ENCODE assay signal across 19 cellular contexts in the genomic region with DNA sequence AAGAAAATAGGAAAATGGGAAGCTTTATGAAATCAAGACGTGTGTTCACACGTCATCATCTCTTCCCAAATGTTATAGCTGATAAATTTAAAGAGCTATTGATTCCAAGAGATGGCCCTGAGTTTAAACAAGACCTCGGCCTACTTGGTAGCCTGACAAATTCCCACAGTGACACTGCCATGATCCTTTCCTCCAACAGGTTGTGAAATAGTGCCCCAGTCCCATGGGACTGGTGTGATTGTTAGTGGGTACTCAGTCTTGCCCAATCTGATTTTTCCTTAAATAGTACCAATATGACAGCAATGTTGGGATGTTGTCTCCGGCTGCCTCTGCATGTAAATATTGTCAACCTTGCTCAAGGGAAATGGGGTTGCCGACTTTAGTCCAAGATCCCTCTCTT. TPM values are rescaled to one million over a fixed set of nuclear protein-coding genes. Genes with fewer than 3 reads are reported as not detected.
DNase-seq lines count a peak whose midpoint lies in the region; ATAC-seq and TF ChIP-seq lines count a peak whose summit lies in the region.
"Had no signal": no experiment of that assay in that cellular context is flagged by ENCODE, and none has a peak within 500 bp of the region (broad histone marks: within the 10 kb centered on the region; RNA-seq: fewer than 3 reads in every experiment).

No MANE protein-coding gene starts in this region.

- H2BK12ac ChIP-seq in trophoblast cell (ENCODE audit: low read length): peak overlapping the region; percentile 61

- H3K4me1 Mint-ChIP-seq in WTC11: peaks cover 12% of the 10 kb centered on the region

- no peak for TF ChIP-seq CTCF in WTC11 (IDR thresholded peaks at IDR 0.05)

- no peak overlapping the region for H3K4me3 ChIP-seq in trophoblast cell (ENCODE audit: low read depth, low read length)
- H3K4me3 ChIP-seq in subcutaneous abdominal adipose tissue (ENCODE audit: low read depth in 1 of 5, low read length in 5 of 5): no peak overlapping the region
- H3K4me3 ChIP-seq: GM23338 had no signal

- peak overlapping the region; percentile 30; the same call in 1 of the 2 replicates for H3K27ac Mint-ChIP-seq in WTC11
- H3K27ac Mint-ChIP-seq: CD8-positive, alpha-beta T cell; GM23338; H9 had no signal

- H4K12ac ChIP-seq in trophoblast cell (ENCODE audit: low read depth, low read length): no peak overlapping the region

- H2AK5ac ChIP-seq in trophoblast cell (ENCODE audit: low read length): no peak overlapping the region

- POLR2A ChIA-PET in WTC11 (lab: Charles Lee): interaction anchor here (0.6 kb wide), 1 partner anchor 172 kb away, joined by 3 read pairs; no protein-coding TSS in a partner anchor

- H3K9ac ChIP-seq in trophoblast cell (ENCODE audit: low read length) (no peak overlapping the region), subcutaneous abdominal adipose tissue (ENCODE audit: low read length in 5 of 5) (peak overlapping the region in 1 of 5 donors; percentile 96)

- no peak overlapping the region for H3K14ac ChIP-seq in trophoblast cell (ENCODE audit: low read length)

- no peak overlapping the region for H4K91ac ChIP-seq in trophoblast cell (ENCODE audit: low read depth, low read length)

- no CpG with 5 or more reads among the region's 5 CpGs for WGBS in trophoblast cell (ENCODE audit: extremely low coverage, insufficient coverage, insufficient read length)

- H3K9me3 ChIP-seq in trophoblast cell (ENCODE audit: insufficient read depth, low read depth, low read length): no peaks in the 10 kb centered on the region
- no peaks in the 10 kb centered on the region for H3K9me3 ChIP-seq in subcutaneous abdominal adipose tissue (ENCODE audit: control insufficient read depth in 5 of 5, low read length in 5 of 5)
- H3K9me3 ChIP-seq: Caco-2 had no signal

- no peak overlapping the region for H3K4me2 ChIP-seq in trophoblast cell (ENCODE audit: low read length)
- H3K4me2 ChIP-seq: GM23338 had no signal

- H3K79me1 ChIP-seq in trophoblast cell (ENCODE audit: low read length): peaks cover 8% of the 10 kb centered on the region

- no peaks in the 10 kb centered on the region for H3K27me3 Mint-ChIP-seq in WTC11 (ENCODE audit: low read depth)
- H3K27me3 Mint-ChIP-seq: CD4-positive, CD25-positive, alpha-beta regulatory T cell had no signal

- no peak overlapping the region for H3K23ac ChIP-seq in trophoblast cell (ENCODE audit: low read length)

- peaks cover 5% of the 10 kb centered on the region; the same call in 1 of the 2 replicates for H3K36me3 Mint-ChIP-seq in WTC11

- H3K36me3 ChIP-seq in trophoblast cell (ENCODE audit: control insufficient read depth in 1 of 2, insufficient read depth in 2 of 2, low read length in 2 of 2) (no peaks in the 10 kb centered on the region), subcutaneous abdominal adipose tissue (ENCODE audit: control insufficient read depth in 5 of 5, insufficient read depth in 5 of 5, low read length in 5 of 5) (peaks cover 0 to 3% (median 0%) of the 10 kb centered on the region in 5 donors)

- H3K18ac ChIP-seq in trophoblast cell (ENCODE audit: low read length): no peak overlapping the region

- H3K79me2 ChIP-seq in trophoblast cell (ENCODE audit: control insufficient read depth, insufficient read depth, low read length, poor library complexity): peaks cover 3% of the 10 kb centered on the region

- CTCF ChIA-PET in WTC11 (lab: Charles Lee): interaction anchor here (0.7 to 2.1 kb wide), 5 partner anchors 11 to 192 kb away, joined by 3 to 9 read pairs (median 6); no protein-coding TSS in a partner anchor

- ATAC-seq in WTC11: no peak
- peak; percentile 60 for ATAC-seq in left lobe of liver
- no peak for ATAC-seq in HG03097 (IDR thresholded peaks at IDR 0.05; ENCODE audit: low FRiP score, unreplicated experiment)
- no peak for ATAC-seq in GM19467 (IDR thresholded peaks at IDR 0.05; ENCODE audit: unreplicated experiment)
- no peak for ATAC-seq in stimulated activated naive CD8-positive, alpha-beta T cell treated with anti-CD3 and anti-CD28 coated beads, Interleukin-15, Interleukin-2, amounts not matched to agents 100 U/mL and 50 U/mL, for 24 hours
- ATAC-seq: CD8-positive, alpha-beta T cell; GM23338 had no signal

- no peaks in the 10 kb centered on the region for H3K27me3 ChIP-seq in trophoblast cell (ENCODE audit: insufficient read depth, low read length)
- peaks cover 0 to 2% (median 0%) of the 10 kb centered on the region in 5 donors for H3K27me3 ChIP-seq in subcutaneous abdominal adipose tissue (ENCODE audit: control insufficient read depth in 5 of 5, insufficient read depth in 4 of 5, low read length in 5 of 5)

- no peak overlapping the region for H2BK120ac ChIP-seq in trophoblast cell (ENCODE audit: insufficient read depth, low read length, poor library complexity)

- no peaks in the 10 kb centered on the region; the same call in 1 of the 2 replicates for H3K9me3 Mint-ChIP-seq in WTC11
- H3K9me3 Mint-ChIP-seq: CD4-positive, CD25-positive, alpha-beta regulatory T cell; CD8-positive, alpha-beta T cell; GM23338; H9 had no signal

- peaks cover 9 to 10% of the 10 kb centered on the region in 2 experiments for H3K4me1 ChIP-seq in trophoblast cell (ENCODE audit: control insufficient read depth in 1 of 2, insufficient read depth in 2 of 2, low read length in 2 of 2)
- H3K4me1 ChIP-seq in subcutaneous abdominal adipose tissue (ENCODE audit: control insufficient read depth in 5 of 5, insufficient read depth in 5 of 5, low read length in 5 of 5): peaks cover 0 to 12% (median 4%) of the 10 kb centered on the region in 5 donors

- H4K8ac ChIP-seq in trophoblast cell (ENCODE audit: low read depth, low read length): no peak overlapping the region

- H2AFZ ChIP-seq in trophoblast cell (ENCODE audit: insufficient read depth, low read length, poor library complexity): no peak overlapping the region
- H2AFZ ChIP-seq: GM23338 had no signal

- H3K27ac ChIP-seq in trophoblast cell (ENCODE audit: low read depth, low read length): no peak overlapping the region
- peak overlapping the region; percentile 23 for H3K27ac ChIP-seq in subcutaneous abdominal adipose tissue (ENCODE audit: low read depth, low read length)
- H3K27ac ChIP-seq: C4-2B had no signal

- no peak overlapping the region for H3K4ac ChIP-seq in trophoblast cell (ENCODE audit: low read depth, low read length)

- no peak overlapping the region for H2BK5ac ChIP-seq in trophoblast cell (ENCODE audit: low read depth, low read length, poor library complexity)

- H3K4me3 Mint-ChIP-seq in WTC11: no peak overlapping the region
- H3K4me3 Mint-ChIP-seq: CD4-positive, CD25-positive, alpha-beta regulatory T cell; CD8-positive, alpha-beta T cell; GM23338; H9 had no signal

- no peak for DNase-seq in WTC11 (ENCODE audit: low spot score)
- no peak for DNase-seq in left lobe of liver (ENCODE audit: low spot score)
- DNase-seq in trophoblast cell: no peak
- DNase-seq in HuH-7 (ENCODE audit: low spot score): no peak
- no peak for DNase-seq in stimulated activated naive CD8-positive, alpha-beta T cell treated with anti-CD3 and anti-CD28 coated beads, Interleukin-15, Interleukin-2, amounts not matched to agents 100 U/mL and 50 U/mL, for 24 hours
- DNase-seq: Caco-2; CD4-positive, CD25-positive, alpha-beta regulatory T cell; CD8-positive, alpha-beta T cell; DMS153; DND-41; H9 had no signal

TF ChIP-seq in WTC11, 78 proteins besides CTCF, POLR2A, EP300 and RAD21 (continues in another document):
- TF ChIP-seq, protein P1, sequence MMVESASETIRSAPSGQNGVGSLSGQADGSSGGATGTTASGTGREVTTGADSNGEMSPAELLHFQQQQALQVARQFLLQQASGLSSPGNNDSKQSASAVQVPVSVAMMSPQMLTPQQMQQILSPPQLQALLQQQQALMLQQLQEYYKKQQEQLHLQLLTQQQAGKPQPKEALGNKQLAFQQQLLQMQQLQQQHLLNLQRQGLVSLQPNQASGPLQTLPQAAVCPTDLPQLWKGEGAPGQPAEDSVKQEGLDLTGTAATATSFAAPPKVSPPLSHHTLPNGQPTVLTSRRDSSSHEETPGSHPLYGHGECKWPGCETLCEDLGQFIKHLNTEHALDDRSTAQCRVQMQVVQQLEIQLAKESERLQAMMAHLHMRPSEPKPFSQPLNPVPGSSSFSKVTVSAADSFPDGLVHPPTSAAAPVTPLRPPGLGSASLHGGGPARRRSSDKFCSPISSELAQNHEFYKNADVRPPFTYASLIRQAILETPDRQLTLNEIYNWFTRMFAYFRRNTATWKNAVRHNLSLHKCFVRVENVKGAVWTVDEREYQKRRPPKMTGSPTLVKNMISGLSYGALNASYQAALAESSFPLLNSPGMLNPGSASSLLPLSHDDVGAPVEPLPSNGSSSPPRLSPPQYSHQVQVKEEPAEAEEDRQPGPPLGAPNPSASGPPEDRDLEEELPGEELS (CRISPR knock-in tag; IDR thresholded peaks at IDR 0.05): no peak
- TF ChIP-seq, protein P2, sequence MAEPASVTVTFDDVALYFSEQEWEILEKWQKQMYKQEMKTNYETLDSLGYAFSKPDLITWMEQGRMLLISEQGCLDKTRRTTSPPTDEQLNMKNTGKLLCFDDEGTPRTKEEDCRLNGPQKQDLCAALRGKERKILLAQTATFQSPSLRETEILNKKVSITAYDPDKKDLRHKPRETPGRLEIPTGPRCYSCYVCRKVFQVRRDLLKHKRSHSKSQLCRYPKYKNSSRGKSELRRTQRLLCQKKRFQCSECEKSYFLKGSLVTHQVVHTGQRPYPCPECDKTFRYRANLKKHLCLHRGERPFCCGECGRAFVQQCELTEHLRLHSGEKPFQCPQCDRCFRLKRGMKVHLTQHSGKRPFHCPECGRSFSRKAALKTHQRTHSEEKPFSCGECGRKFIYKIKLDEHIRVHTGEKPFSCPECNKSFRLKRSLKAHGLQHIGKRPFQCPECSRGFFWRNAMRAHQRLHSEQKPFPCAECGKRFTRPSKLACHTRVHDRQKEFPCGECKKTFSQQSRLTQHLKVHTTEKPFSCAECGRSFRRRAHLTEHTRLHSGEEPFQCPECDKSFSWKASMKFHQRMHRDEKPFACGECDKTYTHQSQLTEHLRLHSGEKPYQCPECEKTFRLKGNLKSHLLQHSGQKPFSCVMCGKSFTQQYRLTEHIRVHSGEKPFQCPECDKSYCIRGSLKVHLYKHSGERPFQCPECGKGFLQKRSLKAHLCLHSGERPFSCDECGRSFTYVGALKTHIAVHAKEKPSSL (CRISPR knock-in tag; conservative IDR thresholded peaks at IDR 0.05): no peak
- TF ChIP-seq NFE2L1 (CRISPR knock-in tag; IDR thresholded peaks at IDR 0.05) (no peak), TP53 (CRISPR knock-in tag; IDR thresholded peaks at IDR 0.05) (no peak)

RNA-seq across cellular contexts. Expression of gene RIOK1, which starts 34.5 kb away (rescaled TPM):
- total RNA-seq in WTC11 (2021) (16.7 to 25.6 TPM (median 20.2 TPM) in 3 replicates), left lobe of liver (4.4 TPM)
- polyA plus RNA-seq in trophoblast cell (2013): 24.7 and 25.6 TPM in 2 replicates

RNA-seq across cellular contexts. Expression of gene CAGE1, which starts 34.5 kb away (rescaled TPM):
- total RNA-seq in WTC11 (2021) (0.07 to 0.30 TPM (median 0.11 TPM) in 3 replicates), left lobe of liver (0.05 TPM)
- 0.10 and 0.12 TPM in 2 replicates for polyA plus RNA-seq in trophoblast cell (2013)
- total RNA-seq: A172, H4 had no signal
- polyA plus RNA-seq: BJ, GM23338 had no signal
